Comparison of ENCODE assay signal across 8 cellular contexts in genomic region chr1:203829247-203829646, GRCh38. TPM values are rescaled to one million over a fixed set of nuclear protein-coding genes. Genes with fewer than 3 reads are reported as not detected.
DNase-seq lines count a peak whose midpoint lies in the region; ATAC-seq, FAIRE-seq and TF ChIP-seq lines count a peak whose summit lies in the region.
"Not testable (repeated sequence)": the region's sequence is repeated elsewhere in the genome, so short reads cannot be mapped to it uniquely, and the experiment has no call there.

No MANE protein-coding gene starts in this region.

- intact Hi-C loops in endothelial cell of umbilical vein (cut with micrococcal nuclease); heart right ventricle (cut with DNase I): not testable (repeated sequence)

- H3K79me2 ChIP-seq in MM.1S (ENCODE audit: low read length) (peaks cover 39% of the 10 kb centered on the region), SK-N-SH (ENCODE audit: insufficient read depth) (peaks cover 54% of the 10 kb centered on the region), astrocyte (ENCODE audit: insufficient read depth, low read length) (peaks cover 28% of the 10 kb centered on the region), endothelial cell of umbilical vein (ENCODE audit: control insufficient read depth, insufficient read depth, low read length) (peaks cover 19% of the 10 kb centered on the region)

- not testable (repeated sequence) for TF ChIP-seq CTCF in AG10803 (conservative IDR thresholded peaks at IDR 0.05; ENCODE audit: low read length); MM.1S (IDR thresholded peaks at IDR 0.05; ENCODE audit: low read length); SK-N-SH (IDR thresholded peaks at IDR 0.05); astrocyte (IDR thresholded peaks at IDR 0.05; ENCODE audit: insufficient read depth, low read depth, low read length); endothelial cell of umbilical vein (IDR thresholded peaks at IDR 0.05; ENCODE audit: extremely low read depth in 1 of 2, insufficient read depth in 1 of 2, low read depth in 1 of 2, low read length in 2 of 2); heart right ventricle (IDR thresholded peaks at IDR 0.05); thoracic aorta (IDR thresholded peaks at IDR 0.05)

- not testable (repeated sequence) for H2BK120ac ChIP-seq in mesenchymal stem cell (ENCODE audit: low read depth, low read length)

- H3K79me1 ChIP-seq in mesenchymal stem cell (replicated peaks; ENCODE audit: low read length, poor library complexity, severe bottlenecking), result not testable (repeated sequence)

- peak overlapping the region; percentile 53; the same call in 1 of the 2 replicates for H3K27ac ChIP-seq in MM.1S (ENCODE audit: low read length)
- peak overlapping the region; percentile 47 to 62; a peak in 3 of 4 replicates for H3K27ac ChIP-seq in SK-N-SH (ENCODE audit: low read depth in 2 of 2, low read length in 1 of 2)
- peak overlapping the region; percentile 5 for H3K27ac ChIP-seq in astrocyte (ENCODE audit: low read depth, low read length)
- peak overlapping the region; percentile 53 for H3K27ac ChIP-seq in endothelial cell of umbilical vein (ENCODE audit: insufficient read depth, low read depth, low read length)
- H3K27ac ChIP-seq in heart right ventricle, result peak overlapping the region in 2 of 10 donors; percentile 17 to 49
- not testable (repeated sequence) for H3K27ac ChIP-seq in mesenchymal stem cell (ENCODE audit: low read length, poor library complexity, severe bottlenecking)
- peak overlapping the region; percentile 53 to 57 for H3K27ac ChIP-seq in thoracic aorta

- not testable (repeated sequence) for H4K8ac ChIP-seq in mesenchymal stem cell (ENCODE audit: low read length)

- not testable (repeated sequence) for H3K23ac ChIP-seq in mesenchymal stem cell (ENCODE audit: low read length in 2 of 2)

- not testable (repeated sequence) for H3F3A ChIP-seq in MM.1S (ENCODE audit: insufficient read depth, low read length)
- H3F3A ChIP-seq in SK-N-SH (replicated peaks; ENCODE audit: insufficient read depth), result peaks cover 18% of the 10 kb centered on the region

- H4K91ac ChIP-seq in mesenchymal stem cell (ENCODE audit: low read length), result not testable (repeated sequence)

- H3K27ac Mint-ChIP-seq in astrocyte (ENCODE audit: unreplicated experiment), result not testable (repeated sequence)

- not testable (repeated sequence) for H2AK5ac ChIP-seq in mesenchymal stem cell (ENCODE audit: low read length, severe bottlenecking)

- not testable (repeated sequence) for H3K36me3 Mint-ChIP-seq in astrocyte (ENCODE audit: low read depth, unreplicated experiment)

- not testable (repeated sequence) for TF ChIP-seq POLR2A in endothelial cell of umbilical vein (IDR thresholded peaks at IDR 0.05; ENCODE audit: low read depth, low read length)

- TF ChIP-seq EP300 in SK-N-SH (IDR thresholded peaks at IDR 0.05; ENCODE audit: borderline replicate concordance in 1 of 2, low read depth in 1 of 2, low read length in 1 of 2), result not testable (repeated sequence)

- H3K4me3 ChIP-seq in AG10803 (ENCODE audit: low read length); MM.1S (ENCODE audit: low read length); SK-N-SH (ENCODE audit: low read depth in 2 of 2, low read length in 1 of 2); astrocyte (ENCODE audit: insufficient read depth, low read depth, low read length); endothelial cell of umbilical vein (replicated peaks in 1 of 3; ENCODE audit: insufficient read depth in 1 of 3, low read depth in 1 of 3, low read length in 3 of 3); heart right ventricle: not testable (repeated sequence)
- H3K4me3 ChIP-seq in mesenchymal stem cell (ENCODE audit: insufficient read depth in 1 of 2, low read depth in 1 of 2, low read length in 2 of 2) (peak overlapping the region in 1 of 2 experiments; percentile 27), thoracic aorta (peak overlapping the region; percentile 31)

- TF ChIP-seq RAD21 in SK-N-SH (IDR thresholded peaks at IDR 0.05; ENCODE audit: low read length), result not testable (repeated sequence)

- not testable (repeated sequence) for H3K9me3 Mint-ChIP-seq in astrocyte (ENCODE audit: unreplicated experiment)

- WGBS in SK-N-SH (ENCODE audit: low lambda C conversion rate), result 59% methylated on average over 5 of the region's 5 CpGs
- WGBS in heart right ventricle, 2 donors, result 56 to 72% methylated on average over 5 of the region's 5 CpGs
- 99% methylated on average over 4 of the region's 5 CpGs for WGBS in mesenchymal stem cell

- dilution Hi-C loops in endothelial cell of umbilical vein (cut with MboI; ENCODE audit: extremely low pct_ligation_motif_present, low sequenced_read_pairs), result not testable (repeated sequence)

- peak; percentile 6 for DNase-seq in AG10803 (ENCODE audit: low read depth)
- not testable (repeated sequence) for DNase-seq in MM.1S; SK-N-SH; astrocyte (ENCODE audit: low read depth); heart right ventricle; mesenchymal stem cell; thoracic aorta (ENCODE audit: low spot score)
- DNase-seq in endothelial cell of umbilical vein (ENCODE audit: low read depth, low spot score), result peak; percentile 70

- H3K27me3 Mint-ChIP-seq in astrocyte (ENCODE audit: low read depth, unreplicated experiment), result not testable (repeated sequence)

- not testable (repeated sequence) for H2BK15ac ChIP-seq in mesenchymal stem cell (ENCODE audit: low read depth, poor library complexity, severe bottlenecking)

- POLR2A ChIA-PET in SK-N-SH (lab: Yijun Ruan, JAX); endothelial cell of umbilical vein (lab: Charles Lee): not testable (repeated sequence)

- H2AFZ ChIP-seq in MM.1S (ENCODE audit: low read length); SK-N-SH (ENCODE audit: low read depth); astrocyte (ENCODE audit: low read depth, low read length); endothelial cell of umbilical vein (ENCODE audit: low read depth, low read length); mesenchymal stem cell (ENCODE audit: low read depth, low read length): not testable (repeated sequence)

- H3K4ac ChIP-seq in mesenchymal stem cell (ENCODE audit: low read depth in 1 of 2, low read length in 2 of 2), result not testable (repeated sequence)

- not testable (repeated sequence) for BruUV-seq in endothelial cell of umbilical vein (replicated peaks; lab: Mats Ljungman, UMichigan)

- H2BK5ac ChIP-seq in mesenchymal stem cell (ENCODE audit: low read depth, low read length, poor library complexity, severe bottlenecking), result not testable (repeated sequence)

- H2BK12ac ChIP-seq in mesenchymal stem cell (ENCODE audit: low read length in 2 of 2), result not testable (repeated sequence)

- not testable (repeated sequence) for H3K27me3 ChIP-seq in MM.1S (replicated peaks; ENCODE audit: insufficient read depth, low read length); SK-N-SH (ENCODE audit: insufficient read depth); astrocyte (ENCODE audit: insufficient read depth, low read length); endothelial cell of umbilical vein (ENCODE audit: control insufficient read depth in 2 of 2, insufficient read depth in 2 of 2, low read length in 2 of 2); heart right ventricle; mesenchymal stem cell (ENCODE audit: control insufficient read depth in 1 of 2, insufficient read depth in 1 of 2, low read length in 2 of 2); thoracic aorta (replicated peaks; ENCODE audit: insufficient read depth)

- CTCF ChIA-PET in SK-N-SH (lab: Yijun Ruan, JAX), result not testable (repeated sequence)
- CTCF ChIA-PET in endothelial cell of umbilical vein (lab: Charles Lee), result interaction anchor here (1.0 kb wide), 1 partner anchor 300 kb away, joined by 3 read pairs; no protein-coding TSS in a partner anchor

- not testable (repeated sequence) for H3K18ac ChIP-seq in mesenchymal stem cell (ENCODE audit: low read depth in 1 of 2, low read length in 2 of 2)

- not testable (repeated sequence) for H3K4me1 Mint-ChIP-seq in astrocyte (ENCODE audit: low read depth, unreplicated experiment)

- not testable (repeated sequence) for H3K9me1 ChIP-seq in endothelial cell of umbilical vein (replicated peaks; ENCODE audit: control insufficient read depth, extremely low read depth, insufficient read depth, low read length)

- peak in 5 of 8 donors; percentile 47 to 76 (median 62) for ATAC-seq in heart right ventricle
- not testable (repeated sequence) for ATAC-seq in thoracic aorta (ENCODE audit: insufficient number of reproducible peaks, low FRiP score, low read depth)

- FAIRE-seq in astrocyte (lab: Jason Lieb, UNC), result not testable (repeated sequence)
- peak; percentile 61 for FAIRE-seq in endothelial cell of umbilical vein (lab: Jason Lieb, UNC)

- H3K4me2 ChIP-seq in MM.1S (ENCODE audit: low read depth, low read length) (peak overlapping the region; percentile 1; the same call in 1 of the 2 replicates), astrocyte (ENCODE audit: low read length) (peak overlapping the region; percentile 5), endothelial cell of umbilical vein (ENCODE audit: insufficient read depth, low read length) (peak overlapping the region; percentile 67)
- not testable (repeated sequence) for H3K4me2 ChIP-seq in SK-N-SH; mesenchymal stem cell (ENCODE audit: low read length, poor library complexity, severe bottlenecking)

- H3K14ac ChIP-seq in mesenchymal stem cell (ENCODE audit: low read length in 2 of 2), result not testable (repeated sequence)

- H4K20me1 ChIP-seq in MM.1S (ENCODE audit: insufficient read depth, low read length); endothelial cell of umbilical vein (replicated peaks; ENCODE audit: control insufficient read depth, extremely low read depth, insufficient read depth, low read length): not testable (repeated sequence)
- peaks cover 12% of the 10 kb centered on the region for H4K20me1 ChIP-seq in SK-N-SH (ENCODE audit: insufficient read depth)
- H4K20me1 ChIP-seq in astrocyte (ENCODE audit: insufficient read depth, low read length), result peaks cover 43% of the 10 kb centered on the region

- not testable (repeated sequence) for H3K4me3 Mint-ChIP-seq in astrocyte (ENCODE audit: unreplicated experiment)

- H3K36me3 ChIP-seq in MM.1S (replicated peaks; ENCODE audit: insufficient read depth, low read length) (peaks cover 37% of the 10 kb centered on the region), SK-N-SH (replicated peaks in 1 of 2; ENCODE audit: control insufficient read depth in 1 of 2, insufficient read depth in 2 of 2, low read length in 1 of 2) (peaks cover 79 to 84% of the 10 kb centered on the region in 2 experiments), astrocyte (ENCODE audit: insufficient read depth, low read length) (peaks cover 51% of the 10 kb centered on the region), endothelial cell of umbilical vein (ENCODE audit: control insufficient read depth in 2 of 2, extremely low read depth in 1 of 2, insufficient read depth in 2 of 2, low read length in 2 of 2) (peaks cover 10 to 22% of the 10 kb centered on the region in 2 experiments), heart right ventricle (peaks cover 0 to 100% (median 73%) of the 10 kb centered on the region in 9 donors), mesenchymal stem cell (ENCODE audit: control insufficient read depth in 1 of 2, insufficient read depth in 2 of 2, low read depth in 1 of 2, low read length in 2 of 2) (peaks cover 24 to 86% of the 10 kb centered on the region in 2 experiments), thoracic aorta (peaks cover 35% of the 10 kb centered on the region)

- H3K9ac ChIP-seq in MM.1S (ENCODE audit: low read length); SK-N-SH; astrocyte (ENCODE audit: low read length): not testable (repeated sequence)
- H3K9ac ChIP-seq in endothelial cell of umbilical vein (replicated peaks; ENCODE audit: extremely low read depth, insufficient read depth, low read length) (peak overlapping the region; percentile 13), mesenchymal stem cell (ENCODE audit: low read length) (peak overlapping the region; percentile 63)

- not testable (repeated sequence) for H3K9me2 ChIP-seq in MM.1S (replicated peaks; ENCODE audit: insufficient read depth, low read length); SK-N-SH

- not testable (repeated sequence) for H3K9me3 ChIP-seq in MM.1S (replicated peaks; ENCODE audit: insufficient read depth, low read length); SK-N-SH; astrocyte (ENCODE audit: insufficient read depth, low read depth, low read length); endothelial cell of umbilical vein (replicated peaks; ENCODE audit: control insufficient read depth, insufficient read depth, low read length); heart right ventricle; mesenchymal stem cell (ENCODE audit: control insufficient read depth, low read length); thoracic aorta

- H3K4me1 ChIP-seq in MM.1S (ENCODE audit: low read length) (peaks cover 17% of the 10 kb centered on the region), endothelial cell of umbilical vein (ENCODE audit: control insufficient read depth, extremely low read depth, insufficient read depth, low read length) (peaks cover 18% of the 10 kb centered on the region), heart right ventricle (peaks cover 0 to 22% (median 0%) of the 10 kb centered on the region in 9 donors), thoracic aorta (ENCODE audit: control insufficient read depth in 1 of 2, low read depth in 2 of 2) (peaks cover 14 to 20% of the 10 kb centered on the region in 2 donors)
- H3K4me1 ChIP-seq in SK-N-SH (ENCODE audit: control insufficient read depth in 1 of 2, insufficient read depth in 2 of 2, low read depth in 1 of 2, low read length in 1 of 2); astrocyte (ENCODE audit: insufficient read depth, low read length); mesenchymal stem cell (ENCODE audit: control insufficient read depth, insufficient read depth, low read depth, low read length): not testable (repeated sequence)

RNA-seq across cellular contexts. Expression of gene SNRPE, which starts 32.2 kb away (rescaled TPM):
- polyA plus RNA-seq in SK-N-SH (2012; rRNA removed) (177 and 359 TPM in 2 replicates), endothelial cell of umbilical vein (161 and 196 TPM in 2 replicates), heart right ventricle (100 to 1,000 TPM in 1 of 2 donors, 10 to 100 TPM in 1; 33.1 to 118 TPM)
- 253 and 593 TPM in 2 replicates for polyA plus RNA-seq in SK-N-SH (2012; cell fraction: cytosol; rRNA removed)
- 114 and 138 TPM in 2 replicates for polyA plus RNA-seq in SK-N-SH (2012; cell fraction: nucleus; rRNA removed)
- total RNA-seq in astrocyte (102 and 122 TPM in 2 replicates), endothelial cell of umbilical vein (199 and 219 TPM in 2 replicates), heart right ventricle (10 to 100 TPM; 41.6 to 70.6 (median 50.4) TPM), thoracic aorta (10 to 100 TPM; 16.8 to 55.3 TPM)
- 298 and 430 TPM in 2 replicates for polyA plus RNA-seq in endothelial cell of umbilical vein (2011; cell fraction: cytosol; rRNA removed)
- 106 and 139 TPM in 2 replicates for polyA plus RNA-seq in endothelial cell of umbilical vein (2011; cell fraction: nucleus; rRNA removed)
- 195 and 332 TPM in 2 replicates for polyA plus RNA-seq in endothelial cell of umbilical vein (2012)
- 34.8 and 53.7 TPM in 2 replicates for polyA minus RNA-seq in endothelial cell of umbilical vein
- 46.9 TPM for polyA minus RNA-seq in endothelial cell of umbilical vein (2011; cell fraction: cytosol; rRNA and poly(A)+ RNA removed)
- 17.9 and 26.9 TPM in 2 replicates for polyA minus RNA-seq in endothelial cell of umbilical vein (2011; cell fraction: nucleus; rRNA and poly(A)+ RNA removed)
- polyA plus RNA-seq in mesenchymal stem cell (2013, experiment 1 of 2), result 221 TPM
- polyA plus RNA-seq in mesenchymal stem cell (2013, experiment 2 of 2), result 233 TPM

RNA-seq across cellular contexts. Expression of gene ZBED6, which starts 33.8 kb away (rescaled TPM):
- polyA plus RNA-seq in SK-N-SH (2012; rRNA removed) (2.5 and 3.2 TPM in 2 replicates), endothelial cell of umbilical vein (5.2 and 6.4 TPM in 2 replicates), heart right ventricle (1 to 10 TPM in 1 of 2 donors, under 1 TPM in 1; 0.51 to 1.8 TPM)
- polyA plus RNA-seq in SK-N-SH (2012; cell fraction: cytosol; rRNA removed), result 1.6 and 2.4 TPM in 2 replicates
- polyA plus RNA-seq in SK-N-SH (2012; cell fraction: nucleus; rRNA removed), result 3.7 and 6.8 TPM in 2 replicates
- total RNA-seq in astrocyte (34.1 and 36.2 TPM in 2 replicates), endothelial cell of umbilical vein (36.7 and 38.9 TPM in 2 replicates), heart right ventricle (10 to 100 TPM; 11.2 to 19.4 (median 12.7) TPM), thoracic aorta (10 to 100 TPM; 19.1 to 31.2 TPM)
- polyA plus RNA-seq in endothelial cell of umbilical vein (2011; cell fraction: cytosol; rRNA removed), result 4.9 and 5.5 TPM in 2 replicates
- polyA plus RNA-seq in endothelial cell of umbilical vein (2011; cell fraction: nucleus; rRNA removed), result 26.1 and 29.9 TPM in 2 replicates
- polyA plus RNA-seq in endothelial cell of umbilical vein (2012), result 7.6 and 10.9 TPM in 2 replicates
- 50.5 and 50.9 TPM in 2 replicates for polyA minus RNA-seq in endothelial cell of umbilical vein
- polyA minus RNA-seq in endothelial cell of umbilical vein (2011; cell fraction: cytosol; rRNA and poly(A)+ RNA removed), result 15.3 TPM
- polyA minus RNA-seq in endothelial cell of umbilical vein (2011; cell fraction: nucleus; rRNA and poly(A)+ RNA removed), result 57.6 and 84.5 TPM in 2 replicates
- polyA plus RNA-seq in mesenchymal stem cell (2013, experiment 1 of 2), result 18.9 TPM
- polyA plus RNA-seq in mesenchymal stem cell (2013, experiment 2 of 2), result 18.6 TPM

RNA-seq across cellular contexts. Expression of gene ZC3H11A, which starts 33.8 kb away (rescaled TPM):
- polyA plus RNA-seq in SK-N-SH (2012; rRNA removed) (38.0 and 49.6 TPM in 2 replicates), endothelial cell of umbilical vein (30.2 and 36.8 TPM in 2 replicates), heart right ventricle (10 to 100 TPM; 25.3 to 48.6 TPM)
- polyA plus RNA-seq in SK-N-SH (2012; cell fraction: cytosol; rRNA removed), result 46.4 and 51.3 TPM in 2 replicates
- polyA plus RNA-seq in SK-N-SH (2012; cell fraction: nucleus; rRNA removed), result 59.8 and 83.2 TPM in 2 replicates
- total RNA-seq in astrocyte (87.4 and 87.6 TPM in 2 replicates), endothelial cell of umbilical vein (66.6 and 72.6 TPM in 2 replicates), heart right ventricle (10 to 100 TPM; 37.4 to 63.8 (median 41.9) TPM), thoracic aorta (100 to 1,000 TPM in 1 of 2 donors, 10 to 100 TPM in 1; 78.7 to 111 TPM)
- polyA plus RNA-seq in endothelial cell of umbilical vein (2011; cell fraction: cytosol; rRNA removed), result 57.9 and 59.4 TPM in 2 replicates
- 123 and 154 TPM in 2 replicates for polyA plus RNA-seq in endothelial cell of umbilical vein (2011; cell fraction: nucleus; rRNA removed)
- polyA plus RNA-seq in endothelial cell of umbilical vein (2012), result 44.1 and 49.9 TPM in 2 replicates
- 59.0 and 68.1 TPM in 2 replicates for polyA minus RNA-seq in endothelial cell of umbilical vein
- 66.4 TPM for polyA minus RNA-seq in endothelial cell of umbilical vein (2011; cell fraction: cytosol; rRNA and poly(A)+ RNA removed)
- polyA minus RNA-seq in endothelial cell of umbilical vein (2011; cell fraction: nucleus; rRNA and poly(A)+ RNA removed), result 82.9 and 92.1 TPM in 2 replicates
- 47.8 TPM for polyA plus RNA-seq in mesenchymal stem cell (2013, experiment 1 of 2)
- polyA plus RNA-seq in mesenchymal stem cell (2013, experiment 2 of 2), result 44.7 TPM
